Comparison of ENCODE assay signal across 14 cellular contexts in genomic region chr15:79918278-79918677, GRCh38. TPM values are rescaled to one million over a fixed set of nuclear protein-coding genes. Genes with fewer than 3 reads are reported as not detected.
"Had no signal": no experiment of that assay in that cellular context is flagged by ENCODE, and none has a peak within 500 bp of the region (broad histone marks: within the 10 kb centered on the region; RNA-seq: fewer than 3 reads in every experiment).

No MANE protein-coding gene starts in this region.

- H3K27me3 Mint-ChIP-seq: activated CD4-positive, alpha-beta memory T cell treated with anti-CD3 and anti-CD28 coated beads for 36 hours had no signal

- ATAC-seq: stimulated activated effector memory CD8-positive, alpha-beta T cell treated with anti-CD3 and anti-CD28 coated beads, Interleukin-12 subunit alpha, Interleukin-12 subunit beta, amount 100 ng/mL, for 72 hours had no signal

- H3K27ac Mint-ChIP-seq: activated CD4-positive, alpha-beta memory T cell treated with anti-CD3 and anti-CD28 coated beads for 36 hours; stimulated activated effector memory CD8-positive, alpha-beta T cell treated with anti-CD3 and anti-CD28 coated beads, Interleukin-12 subunit alpha, Interleukin-12 subunit beta, amount 100 ng/mL, for 72 hours had no signal

- DNase-seq: activated CD4-positive, alpha-beta memory T cell treated with anti-CD3 and anti-CD28 coated beads for 36 hours; activated CD4-positive, alpha-beta T cell treated with anti-CD3 and anti-CD28 coated beads for 1 hour; activated CD8-positive, alpha-beta memory T cell treated with anti-CD3 and anti-CD28 coated beads, Interleukin-2, amount 50 U/mL, for 48 hours; activated naive CD4-positive, alpha-beta T cell; effector CD4-positive, alpha-beta T cell; kidney glomerular epithelial cell; posterior cingulate gyrus; small intestine; substantia nigra; trophoblast cell had no signal

- H3K4me3 ChIP-seq: cardiac muscle cell, right atrium auricular region had no signal

- H3K27ac ChIP-seq: cardiac muscle cell, right atrium auricular region had no signal

- FAIRE-seq: colon, small intestine had no signal

- H3K36me3 ChIP-seq: cardiac muscle cell, right atrium auricular region had no signal

- H3K27me3 ChIP-seq: cardiac muscle cell, right atrium auricular region had no signal

- H3K4me3 Mint-ChIP-seq: activated CD4-positive, alpha-beta memory T cell treated with anti-CD3 and anti-CD28 coated beads for 36 hours; stimulated activated effector memory CD8-positive, alpha-beta T cell treated with anti-CD3 and anti-CD28 coated beads, Interleukin-12 subunit alpha, Interleukin-12 subunit beta, amount 100 ng/mL, for 72 hours had no signal

RNA-seq across cellular contexts. Expression of gene BCL2A1, which starts 52.7 kb away (rescaled TPM):
- total RNA-seq: cardiac muscle cell had no signal
